Comparison of ENCODE assay signal across 29 cellular contexts in genomic region chr10:73304876-73305275, GRCh38. TPM values are rescaled to one million over a fixed set of nuclear protein-coding genes. Genes with fewer than 3 reads are reported as not detected.
"Had no signal": no experiment of that assay in that cellular context is flagged by ENCODE, and none has a peak within 500 bp of the region (broad histone marks: within the 10 kb centered on the region; RNA-seq: fewer than 3 reads in every experiment).

No MANE protein-coding gene starts in this region.

- H3K36me3 Mint-ChIP-seq: activated naive CD4-positive, alpha-beta T cell treated with anti-CD3 and anti-CD28 coated beads, Interleukin-2, amount 10 ng/mL, durations not matched to agents 7 days and 5 days had no signal

- DNase-seq: activated CD4-positive, alpha-beta memory T cell treated with anti-CD3 and anti-CD28 coated beads for 36 hours; activated CD4-positive, alpha-beta T cell treated with anti-CD3 and anti-CD28 coated beads for 36 hours; activated CD4-positive, alpha-beta T cell treated with anti-CD3 and anti-CD28 coated beads, Interleukin-2, amount 10 ng/mL, durations not matched to agents 24 days and 14 days; activated CD4-positive, CD25-positive, alpha-beta regulatory T cell; activated CD4-positive, CD25-positive, alpha-beta regulatory T cell treated with anti-CD3 and anti-CD28 coated beads, Interleukin-2, amount 50 U/mL, for 72 hours; activated CD8-positive, alpha-beta memory T cell treated with anti-CD3 and anti-CD28 coated beads, Interleukin-2, amount 10 ng/mL, durations not matched to agents 7 days and 5 days; activated CD8-positive, alpha-beta memory T cell treated with anti-CD3 and anti-CD28 coated beads, Interleukin-2, amount 50 U/mL, for 4 hours; activated CD8-positive, alpha-beta T cell treated with anti-CD3 and anti-CD28 coated beads, Interleukin-2, amount 10 ng/mL, durations not matched to agents 7 days and 5 days; activated gamma-delta T cell; activated naive CD4-positive, alpha-beta T cell; activated naive CD4-positive, alpha-beta T cell treated with anti-CD3 and anti-CD28 coated beads, Interleukin-2, amount 10 ng/mL, durations not matched to agents 7 days and 5 days; activated naive CD8-positive, alpha-beta T cell treated with anti-CD3 and anti-CD28 coated beads, Interleukin-2, amount 10 ng/mL, durations not matched to agents 7 days and 5 days; activated T-cell treated with anti-CD3 and anti-CD28 coated beads for 4 hours; activated T-cell treated with anti-CD3 and anti-CD28 coated beads, Interleukin-2, amount 50 U/mL, for 24 hours; activated T-cell treated with anti-CD3 and anti-CD28 coated beads, Interleukin-2, amount 50 U/mL, for 72 hours; central memory CD4-positive, alpha-beta T cell; cerebellar nuclear complex; colonic mucosa; effector CD8-positive, alpha-beta T cell; esophagus squamous epithelium; foreskin melanocyte; T-helper 2 cell had no signal

- H3K4me3 ChIP-seq: ascending aorta, breast epithelium, cardiac muscle cell, colonic mucosa, esophagus squamous epithelium, gastroesophageal sphincter had no signal

- H3K27me3 Mint-ChIP-seq: activated CD4-positive, alpha-beta T cell treated with anti-CD3 and anti-CD28 coated beads for 36 hours; activated CD8-positive, alpha-beta memory T cell treated with anti-CD3 and anti-CD28 coated beads, Interleukin-2, amount 10 ng/mL, durations not matched to agents 7 days and 5 days; activated naive CD4-positive, alpha-beta T cell treated with anti-CD3 and anti-CD28 coated beads, Interleukin-2, amount 10 ng/mL, durations not matched to agents 7 days and 5 days; activated T-cell treated with anti-CD3 and anti-CD28 coated beads, Interleukin-2, amount 50 U/mL, for 24 hours had no signal

- H3K27ac ChIP-seq: ascending aorta, breast epithelium, cardiac muscle cell, colonic mucosa, epithelial cell of prostate, esophagus squamous epithelium, gastroesophageal sphincter had no signal

- H3K36me3 ChIP-seq: ascending aorta, breast epithelium, cardiac muscle cell, colonic mucosa, esophagus squamous epithelium, gastroesophageal sphincter had no signal

- H3K4me1 Mint-ChIP-seq: activated CD4-positive, alpha-beta T cell treated with anti-CD3 and anti-CD28 coated beads for 36 hours; activated CD4-positive, alpha-beta T cell treated with anti-CD3 and anti-CD28 coated beads, Interleukin-2, amount 10 ng/mL, durations not matched to agents 24 days and 14 days; activated CD8-positive, alpha-beta memory T cell treated with anti-CD3 and anti-CD28 coated beads, Interleukin-2, amount 10 ng/mL, durations not matched to agents 7 days and 5 days; activated naive CD4-positive, alpha-beta T cell treated with anti-CD3 and anti-CD28 coated beads, Interleukin-2, amount 10 ng/mL, durations not matched to agents 7 days and 5 days; activated naive CD8-positive, alpha-beta T cell treated with anti-CD3 and anti-CD28 coated beads, Interleukin-2, amount 10 ng/mL, durations not matched to agents 7 days and 5 days; brain had no signal

- H3K9me3 ChIP-seq: colonic mucosa had no signal

- H3K27me3 ChIP-seq: ascending aorta, breast epithelium, cardiac muscle cell, colonic mucosa, esophagus squamous epithelium, gastroesophageal sphincter had no signal

- H3K27ac Mint-ChIP-seq: activated CD4-positive, alpha-beta memory T cell treated with anti-CD3 and anti-CD28 coated beads for 36 hours; activated CD4-positive, alpha-beta T cell treated with anti-CD3 and anti-CD28 coated beads for 36 hours; activated CD4-positive, alpha-beta T cell treated with anti-CD3 and anti-CD28 coated beads, Interleukin-2, amount 10 ng/mL, durations not matched to agents 24 days and 14 days; activated CD8-positive, alpha-beta memory T cell treated with anti-CD3 and anti-CD28 coated beads, Interleukin-2, amount 10 ng/mL, durations not matched to agents 7 days and 5 days; activated CD8-positive, alpha-beta T cell treated with anti-CD3 and anti-CD28 coated beads, Interleukin-2, amount 10 ng/mL, durations not matched to agents 7 days and 5 days; activated naive CD4-positive, alpha-beta T cell treated with anti-CD3 and anti-CD28 coated beads, Interleukin-2, amount 10 ng/mL, durations not matched to agents 7 days and 5 days; activated naive CD4-positive, alpha-beta T cell treated with anti-CD3 and anti-CD28 coated beads, Interleukin-2, amount 50 U/mL, for 72 hours; activated naive CD8-positive, alpha-beta T cell treated with anti-CD3 and anti-CD28 coated beads, Interleukin-2, amount 10 ng/mL, durations not matched to agents 7 days and 5 days; activated T-cell treated with anti-CD3 and anti-CD28 coated beads, Interleukin-2, amount 50 U/mL, for 24 hours; activated T-cell treated with anti-CD3 and anti-CD28 coated beads, Interleukin-2, amount 50 U/mL, for 72 hours; brain had no signal

- H3K4me1 ChIP-seq: ascending aorta, breast epithelium, colonic mucosa, esophagus squamous epithelium, gastroesophageal sphincter had no signal

- H3K4me3 Mint-ChIP-seq: activated CD4-positive, alpha-beta memory T cell treated with anti-CD3 and anti-CD28 coated beads for 36 hours; activated CD4-positive, alpha-beta T cell treated with anti-CD3 and anti-CD28 coated beads for 36 hours; activated CD4-positive, alpha-beta T cell treated with anti-CD3 and anti-CD28 coated beads, Interleukin-2, amount 10 ng/mL, durations not matched to agents 24 days and 14 days; activated CD8-positive, alpha-beta memory T cell treated with anti-CD3 and anti-CD28 coated beads, Interleukin-2, amount 10 ng/mL, durations not matched to agents 7 days and 5 days; activated CD8-positive, alpha-beta T cell treated with anti-CD3 and anti-CD28 coated beads, Interleukin-2, amount 10 ng/mL, durations not matched to agents 7 days and 5 days; activated naive CD4-positive, alpha-beta T cell treated with anti-CD3 and anti-CD28 coated beads, Interleukin-2, amount 10 ng/mL, durations not matched to agents 7 days and 5 days; activated naive CD8-positive, alpha-beta T cell treated with anti-CD3 and anti-CD28 coated beads, Interleukin-2, amount 10 ng/mL, durations not matched to agents 7 days and 5 days; activated T-cell treated with anti-CD3 and anti-CD28 coated beads, Interleukin-2, amount 50 U/mL, for 24 hours; activated T-cell treated with anti-CD3 and anti-CD28 coated beads, Interleukin-2, amount 50 U/mL, for 72 hours; brain had no signal

RNA-seq across cellular contexts. Expression of gene CFAP70, which starts 53.8 kb away (rescaled TPM):
- total RNA-seq: ascending aorta had no signal
